ENCODE assay signal across 8 cellular contexts in the genomic region with DNA sequence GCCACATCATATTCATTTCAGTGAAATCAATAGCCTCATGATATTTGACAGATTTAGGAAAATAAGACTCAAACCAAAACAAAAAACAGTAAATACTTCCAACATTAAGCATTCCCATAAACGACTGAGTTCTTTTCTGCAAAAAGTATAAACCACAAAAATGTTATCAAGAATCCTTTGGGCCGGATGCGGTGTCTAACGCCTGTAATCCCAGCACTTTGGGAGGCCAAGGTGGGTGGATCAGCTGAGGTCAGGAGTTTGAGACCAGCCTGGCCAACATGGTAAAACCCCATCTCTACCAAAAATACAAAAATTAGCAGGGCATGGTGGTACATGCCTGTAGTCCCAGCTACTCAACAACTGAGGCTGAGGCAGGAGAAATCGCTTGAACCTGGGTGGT. TPM values are rescaled to one million over a fixed set of nuclear protein-coding genes. Genes with fewer than 3 reads are reported as not detected.
DNase-seq lines count a peak whose midpoint lies in the region; ATAC-seq and TF ChIP-seq lines count a peak whose summit lies in the region.
"Not testable (repeated sequence)": the region's sequence is repeated elsewhere in the genome, so short reads cannot be mapped to it uniquely, and the experiment has no call there.

No MANE protein-coding gene starts in this region.

- peak; percentile 33 for DNase-seq in BJ (ENCODE audit: low read depth)
- DNase-seq in HCEC 1CT, result peak; percentile 49
- peak; percentile 58 to 59 for DNase-seq in SJSA1 (ENCODE audit: low read depth in 1 of 2, low spot score in 2 of 2)
- DNase-seq in activated CD8-positive, alpha-beta T cell treated with anti-CD3 and anti-CD28 coated beads for 36 hours; trophoblast cell: not testable (repeated sequence)
- DNase-seq in cardiac fibroblast (ENCODE audit: low read depth in 2 of 2), result peak; percentile 27 to 36
- peak; percentile 69 for DNase-seq in iris pigment epithelial cell (ENCODE audit: low read depth)

- peak overlapping the region; percentile 81 for H3K4ac ChIP-seq in trophoblast cell (ENCODE audit: low read depth, low read length)

- not testable (repeated sequence) for H3K9me3 Mint-ChIP-seq in activated CD8-positive, alpha-beta T cell treated with anti-CD3 and anti-CD28 coated beads for 36 hours; activated naive CD8-positive, alpha-beta T cell (ENCODE audit: low read depth)

- not testable (repeated sequence) for H3K4me3 ChIP-seq in BJ (ENCODE audit: low read depth, low read length); SJSA1; cardiac fibroblast (replicated peaks in 1 of 2; ENCODE audit: low read depth in 2 of 2, low read length in 2 of 2); trophoblast cell (ENCODE audit: low read depth, low read length)

- not testable (repeated sequence) for H2BK5ac ChIP-seq in trophoblast cell (ENCODE audit: low read depth, low read length, poor library complexity)

- H3K4me1 ChIP-seq in SJSA1 (replicated peaks), result peaks cover 36% of the 10 kb centered on the region
- H3K4me1 ChIP-seq in trophoblast cell (ENCODE audit: control insufficient read depth in 1 of 2, insufficient read depth in 2 of 2, low read length in 2 of 2), result not testable (repeated sequence)

- H3K27me3 Mint-ChIP-seq in activated CD8-positive, alpha-beta T cell treated with anti-CD3 and anti-CD28 coated beads for 36 hours; activated naive CD8-positive, alpha-beta T cell: not testable (repeated sequence)

- H3K79me2 ChIP-seq in trophoblast cell (ENCODE audit: control insufficient read depth, insufficient read depth, low read length, poor library complexity), result peaks cover 25% of the 10 kb centered on the region

- not testable (repeated sequence) for ATAC-seq in activated CD8-positive, alpha-beta T cell treated with anti-CD3 and anti-CD28 coated beads for 36 hours

- CTCF ChIA-PET in BJ (lab: Yijun Ruan, JAX), result not testable (repeated sequence)
- CTCF ChIA-PET in activated CD8-positive, alpha-beta T cell treated with anti-CD3 and anti-CD28 coated beads for 36 hours (lab: Charles Lee), result interaction anchor here (1.4 to 1.9 kb wide), 2 partner anchors 9 to 90 kb away, joined by 4 to 5 read pairs; no protein-coding TSS in a partner anchor

- H4K8ac ChIP-seq in trophoblast cell (ENCODE audit: low read depth, low read length), result not testable (repeated sequence)

- not testable (repeated sequence) for H3K9ac ChIP-seq in trophoblast cell (ENCODE audit: low read length)

- H2AFZ ChIP-seq in trophoblast cell (ENCODE audit: insufficient read depth, low read length, poor library complexity), result not testable (repeated sequence)

- intact Hi-C loops in activated CD8-positive, alpha-beta T cell treated with anti-CD3 and anti-CD28 coated beads for 36 hours (cut with micrococcal nuclease), result not testable (repeated sequence)

- peaks cover 77% of the 10 kb centered on the region for H3K36me3 Mint-ChIP-seq in activated CD8-positive, alpha-beta T cell treated with anti-CD3 and anti-CD28 coated beads for 36 hours (ENCODE audit: low read depth)
- not testable (repeated sequence) for H3K36me3 Mint-ChIP-seq in activated naive CD8-positive, alpha-beta T cell

- not testable (repeated sequence) for TF ChIP-seq CTCF in BJ (IDR thresholded peaks at IDR 0.05; ENCODE audit: insufficient read depth, low read depth, low read length); activated CD8-positive, alpha-beta T cell treated with anti-CD3 and anti-CD28 coated beads for 36 hours (IDR thresholded peaks at IDR 0.05); cardiac fibroblast (IDR thresholded peaks at IDR 0.05; ENCODE audit: low read depth, low read length)

- not testable (repeated sequence) for H3K79me1 ChIP-seq in trophoblast cell (ENCODE audit: low read length)

- peak overlapping the region; percentile 8 for H3K4me3 Mint-ChIP-seq in activated CD8-positive, alpha-beta T cell treated with anti-CD3 and anti-CD28 coated beads for 36 hours
- peak overlapping the region; percentile 56 for H3K4me3 Mint-ChIP-seq in activated naive CD8-positive, alpha-beta T cell

- not testable (repeated sequence) for H2BK120ac ChIP-seq in trophoblast cell (ENCODE audit: insufficient read depth, low read length, poor library complexity)

- H4K12ac ChIP-seq in trophoblast cell (ENCODE audit: low read depth, low read length), result not testable (repeated sequence)

- H2AK5ac ChIP-seq in trophoblast cell (ENCODE audit: low read length), result not testable (repeated sequence)

- not testable (repeated sequence) for H3K36me3 ChIP-seq in BJ (ENCODE audit: control insufficient read depth, insufficient read depth, low read length)
- H3K36me3 ChIP-seq in SJSA1 (peaks cover 66% of the 10 kb centered on the region), trophoblast cell (ENCODE audit: control insufficient read depth in 1 of 2, insufficient read depth in 2 of 2, low read length in 2 of 2) (peaks cover 14 to 15% of the 10 kb centered on the region in 2 experiments)

- peaks cover 71% of the 10 kb centered on the region for H3K4me1 Mint-ChIP-seq in activated CD8-positive, alpha-beta T cell treated with anti-CD3 and anti-CD28 coated beads for 36 hours (ENCODE audit: low read depth)
- peaks cover 76% of the 10 kb centered on the region for H3K4me1 Mint-ChIP-seq in activated naive CD8-positive, alpha-beta T cell (ENCODE audit: low read depth)

- not testable (repeated sequence) for H3K23ac ChIP-seq in trophoblast cell (ENCODE audit: low read length)

- H4K91ac ChIP-seq in trophoblast cell (ENCODE audit: low read depth, low read length), result not testable (repeated sequence)

- H3K27ac Mint-ChIP-seq in activated CD8-positive, alpha-beta T cell treated with anti-CD3 and anti-CD28 coated beads for 36 hours, result peak overlapping the region; percentile 57
- H3K27ac Mint-ChIP-seq in activated naive CD8-positive, alpha-beta T cell, result peak overlapping the region; percentile 86

- H3K18ac ChIP-seq in trophoblast cell (ENCODE audit: low read length), result not testable (repeated sequence)

- WGBS in trophoblast cell (ENCODE audit: extremely low coverage, insufficient coverage, insufficient read length), result no CpG with 5 or more reads among the region's 5 CpGs

- not testable (repeated sequence) for H2BK12ac ChIP-seq in trophoblast cell (ENCODE audit: low read length)

- POLR2A ChIA-PET in BJ (lab: Charles Lee), result not testable (repeated sequence)
- POLR2A ChIA-PET in activated CD8-positive, alpha-beta T cell treated with anti-CD3 and anti-CD28 coated beads for 36 hours (lab: Charles Lee), result interaction anchor here (0.8 to 1.8 kb wide), 3 partner anchors 10 to 235 kb away, joined by 3 to 4 read pairs (median 3); a partner anchor contains a TSS

- not testable (repeated sequence) for H3K9me3 ChIP-seq in SJSA1 (replicated peaks); trophoblast cell (ENCODE audit: insufficient read depth, low read depth, low read length)

- not testable (repeated sequence) for H3K27me3 ChIP-seq in BJ (ENCODE audit: control insufficient read depth, insufficient read depth, low read length); SJSA1 (replicated peaks); trophoblast cell (ENCODE audit: insufficient read depth, low read length)

- H3K4me2 ChIP-seq in trophoblast cell (ENCODE audit: low read length), result not testable (repeated sequence)

- not testable (repeated sequence) for H3K14ac ChIP-seq in trophoblast cell (ENCODE audit: low read length)

- peak overlapping the region; percentile 20 for H3K27ac ChIP-seq in SJSA1
- not testable (repeated sequence) for H3K27ac ChIP-seq in trophoblast cell (ENCODE audit: low read depth, low read length)

RNA-seq across cellular contexts. Expression of a gene that starts 5.7 kb away (rescaled TPM):
- 58.1 and 91.5 TPM in 2 replicates for polyA plus RNA-seq in BJ (2011; rRNA removed)
- 30.9 and 35.0 TPM in 2 replicates for polyA minus RNA-seq in BJ (2011; rRNA and poly(A)+ RNA removed)
- 143 and 154 TPM in 2 replicates for total RNA-seq in SJSA1 (2014; rRNA removed; shearing (Covaris generic))
- total RNA-seq in activated CD8-positive, alpha-beta T cell treated with anti-CD3 and anti-CD28 coated beads for 36 hours, result 100 to 1,000 TPM; 242 to 244 TPM
- polyA plus RNA-seq in trophoblast cell (2013), result 119 and 124 TPM in 2 replicates

RNA-seq across cellular contexts. Expression of a gene that starts 48.1 kb away (rescaled TPM):
- 2.6 and 3.9 TPM in 2 replicates for polyA plus RNA-seq in BJ (2011; rRNA removed)
- polyA minus RNA-seq in BJ (2011; rRNA and poly(A)+ RNA removed), result 0.31 and 1.2 TPM in 2 replicates
- total RNA-seq in SJSA1 (2014; rRNA removed; shearing (Covaris generic)), result not detected in 2 replicates
- 10 to 100 TPM; 23.0 to 24.2 TPM for total RNA-seq in activated CD8-positive, alpha-beta T cell treated with anti-CD3 and anti-CD28 coated beads for 36 hours
- 0.99 and 1.2 TPM in 2 replicates for polyA plus RNA-seq in trophoblast cell (2013)

Comparison
In these comparisons a context has a peak if more than half of its experiments do, and no peak if none do; other contexts are left out.
1. RNA of a gene that starts 48.1 kb away (total RNA-seq): 23.0 to 24.2 TPM in activated CD8-positive, alpha-beta T cell treated with anti-CD3 and anti-CD28 coated beads for 36 hours; not detected in SJSA1; every median in the first group is over 10 times any median in the second.